1 cellular context compared by ENCODE assay signal in the genomic region with DNA sequence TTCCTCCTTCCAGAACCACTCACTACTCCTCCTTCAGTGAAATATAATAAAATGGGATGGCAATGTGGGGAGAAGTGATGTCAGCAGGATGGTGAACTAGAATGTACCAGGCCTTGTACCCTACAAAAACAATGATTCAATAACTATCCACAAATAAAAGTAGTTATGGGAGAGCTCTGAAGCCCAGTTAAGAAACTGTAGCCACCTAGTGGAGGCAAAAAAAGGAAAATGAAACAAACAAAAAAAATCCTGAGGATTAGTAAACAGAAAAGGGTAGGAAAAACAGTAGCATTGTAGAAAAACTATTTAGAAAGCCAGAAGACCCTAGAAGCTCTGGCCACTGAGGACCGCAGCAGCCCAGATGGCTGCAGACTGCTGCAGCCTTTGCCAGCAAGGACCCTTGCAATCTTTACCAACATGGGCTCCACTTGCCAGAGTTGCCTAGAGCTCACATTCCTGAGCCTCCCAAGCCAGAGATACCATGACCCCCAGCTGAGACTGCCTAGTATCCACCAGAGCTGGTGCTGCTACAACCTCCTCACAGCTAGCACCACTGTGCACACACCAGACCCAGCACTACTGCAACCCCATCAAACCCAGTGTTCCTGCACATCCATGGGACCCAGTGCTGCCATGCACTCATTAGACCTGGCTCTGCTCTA.
TF ChIP-seq lines count a peak whose summit lies in the region.

No MANE protein-coding gene starts in this region.

TF ChIP-seq in HCT116, 20 proteins besides CTCF, POLR2A, EP300 and RAD21 (continued from another document):
- TF ChIP-seq SRF (IDR thresholded peaks at IDR 0.05; ENCODE audit: low read depth) = no peak
- TF ChIP-seq, protein P1, sequence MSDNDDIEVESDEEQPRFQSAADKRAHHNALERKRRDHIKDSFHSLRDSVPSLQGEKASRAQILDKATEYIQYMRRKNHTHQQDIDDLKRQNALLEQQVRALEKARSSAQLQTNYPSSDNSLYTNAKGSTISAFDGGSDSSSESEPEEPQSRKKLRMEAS (IDR thresholded peaks at IDR 0.05) = no peak
- no peak for TF ChIP-seq SP1 (IDR thresholded peaks at IDR 0.05; ENCODE audit: low read depth)
- TF ChIP-seq YY1 (IDR thresholded peaks at IDR 0.05; ENCODE audit: extremely low read depth, insufficient replicate concordance, low read depth, low read length) = no peak
- TF ChIP-seq CEBPB (IDR thresholded peaks at IDR 0.05; ENCODE audit: low read depth) = no peak
- no peak for TF ChIP-seq CBX3 (IDR thresholded peaks at IDR 0.05; ENCODE audit: low read depth)
- TF ChIP-seq, protein P2, sequence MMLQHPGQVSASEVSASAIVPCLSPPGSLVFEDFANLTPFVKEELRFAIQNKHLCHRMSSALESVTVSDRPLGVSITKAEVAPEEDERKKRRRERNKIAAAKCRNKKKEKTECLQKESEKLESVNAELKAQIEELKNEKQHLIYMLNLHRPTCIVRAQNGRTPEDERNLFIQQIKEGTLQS (IDR thresholded peaks at IDR 0.05) = no peak
- no peak for TF ChIP-seq SIN3A (IDR thresholded peaks at IDR 0.05; ENCODE audit: low read depth)
- TF ChIP-seq JUND (IDR thresholded peaks at IDR 0.05) = no peak
- TF ChIP-seq ZFX (IDR thresholded peaks at IDR 0.05) = no peak
- TF ChIP-seq EGR1 (IDR thresholded peaks at IDR 0.05; ENCODE audit: low read depth) = no peak
- TF ChIP-seq TCF7L2 (IDR thresholded peaks at IDR 0.05; ENCODE audit: borderline replicate concordance, extremely low read depth, insufficient read depth, insufficient read length) = no peak
- no peak for TF ChIP-seq FOSL1 (IDR thresholded peaks at IDR 0.05; ENCODE audit: low read depth)
